Comparison of ENCODE assay signal across 16 cellular contexts in genomic region chr6:42870145-42870936, GRCh38. TPM values are rescaled to one million over a fixed set of nuclear protein-coding genes. Genes with fewer than 3 reads are reported as not detected.
"Had no signal": no experiment of that assay in that cellular context is flagged by ENCODE, and none has a peak within 500 bp of the region (broad histone marks: within the 10 kb centered on the region; RNA-seq: fewer than 3 reads in every experiment).

No MANE protein-coding gene starts in this region.

- H3K4me3 Mint-ChIP-seq: activated CD4-positive, alpha-beta memory T cell treated with anti-CD3 and anti-CD28 coated beads for 36 hours; T-helper 2 cell treated with Interferon-gamma antibody and Interleukin-4, amounts not matched to agents 5 μg/mL and 100 μg/mL, for 36 hours had no signal

- ATAC-seq: gastrocnemius medialis had no signal

- H3K9me3 ChIP-seq: adrenal gland, colonic mucosa, gastrocnemius medialis, left ventricle myocardium inferior, neutrophil, transverse colon had no signal

- DNase-seq: activated CD4-positive, alpha-beta memory T cell treated with anti-CD3 and anti-CD28 coated beads for 36 hours; activated CD4-positive, CD25-positive, alpha-beta regulatory T cell treated with anti-CD3 and anti-CD28 coated beads, Interleukin-2, amount 50 U/mL, for 72 hours; activated effector memory CD4-positive, alpha-beta T cell treated with Interleukin-2 at 50 U/mL for 16 hours; adrenal gland; colonic mucosa; gastrocnemius medialis; kidney; left ventricle myocardium inferior; mesendoderm; SHP77 treated with DMSO at 0.1 percent for 48 hours; transverse colon had no signal

- H3K27ac Mint-ChIP-seq: activated CD4-positive, alpha-beta memory T cell treated with anti-CD3 and anti-CD28 coated beads for 36 hours; T-helper 2 cell treated with Interferon-gamma antibody and Interleukin-4, amounts not matched to agents 5 μg/mL and 100 μg/mL, for 36 hours had no signal

- H3K27me3 Mint-ChIP-seq: activated CD4-positive, alpha-beta memory T cell treated with anti-CD3 and anti-CD28 coated beads for 36 hours had no signal

- H3K27ac ChIP-seq: adrenal gland, colonic mucosa, gastrocnemius medialis, left ventricle myocardium inferior, neutrophil, skin epidermis, transverse colon had no signal

- H3K27me3 ChIP-seq: adrenal gland, colonic mucosa, gastrocnemius medialis, neutrophil, transverse colon had no signal

- H3K4me3 ChIP-seq: adrenal gland, colonic mucosa, gastrocnemius medialis, left ventricle myocardium inferior, skin epidermis, transverse colon had no signal

- H3K4me1 ChIP-seq: adrenal gland, colonic mucosa, gastrocnemius medialis, left ventricle myocardium inferior, transverse colon had no signal

- H3K9me3 Mint-ChIP-seq: activated CD4-positive, alpha-beta memory T cell treated with anti-CD3 and anti-CD28 coated beads for 36 hours; T-helper 2 cell treated with Interferon-gamma antibody and Interleukin-4, amounts not matched to agents 5 μg/mL and 100 μg/mL, for 36 hours had no signal

RNA-seq across cellular contexts. Expression of gene PTCRA, which starts 45.5 kb away (rescaled TPM):
- total RNA-seq: activated CD4-positive, alpha-beta memory T cell treated with anti-CD3 and anti-CD28 coated beads for 36 hours; cardiac septum; colonic mucosa; fibroblast of lung; gastrocnemius medialis; kidney; left ventricle myocardium inferior; transverse colon had no signal
- polyA plus RNA-seq: adrenal gland, fibroblast of lung had no signal
